ENCODE assay signal across 9 cellular contexts in genomic region chr3:159852821-159853505, GRCh38. TPM values are rescaled to one million over a fixed set of nuclear protein-coding genes. Genes with fewer than 3 reads are reported as not detected.
DNase-seq lines count a peak whose midpoint lies in the region; ATAC-seq and TF ChIP-seq lines count a peak whose summit lies in the region.
"Had no signal": no experiment of that assay in that cellular context is flagged by ENCODE, and none has a peak within 500 bp of the region (broad histone marks: within the 10 kb centered on the region; RNA-seq: fewer than 3 reads in every experiment).

No MANE protein-coding gene starts in this region.

- no peak overlapping the region for H3K4me2 ChIP-seq in parathyroid adenoma (ENCODE audit: low read length)

- no peaks in the 10 kb centered on the region for H3K27me3 ChIP-seq in Peyer's patch
- no peaks in the 10 kb centered on the region for H3K27me3 ChIP-seq in parathyroid adenoma (ENCODE audit: control insufficient read depth, insufficient read depth, low read length)

- no peak overlapping the region for H3K9ac ChIP-seq in parathyroid adenoma

- no peak for TF ChIP-seq POLR2A in Peyer's patch (IDR thresholded peaks at IDR 0.05)

- ATAC-seq in GM18907 (IDR thresholded peaks at IDR 0.05; ENCODE audit: unreplicated experiment), result peak; percentile 48
- ATAC-seq: left colon had no signal

- no peaks in the 10 kb centered on the region for H3K79me2 ChIP-seq in parathyroid adenoma

- H3K4me1 ChIP-seq in Peyer's patch (peaks cover 0 to 14% (median 0%) of the 10 kb centered on the region in 4 donors), parathyroid adenoma (no peaks in the 10 kb centered on the region)

- H3K36me3 ChIP-seq in Peyer's patch, result no peaks in the 10 kb centered on the region
- no peaks in the 10 kb centered on the region for H3K36me3 ChIP-seq in parathyroid adenoma (ENCODE audit: control insufficient read depth, insufficient read depth, low read length)

- peak overlapping the region in 1 of 4 donors; percentile 15 for H3K4me3 ChIP-seq in Peyer's patch
- peak overlapping the region in 1 of 2 donors; percentile 19 for H3K4me3 ChIP-seq in foreskin fibroblast (ENCODE audit: low read depth in 1 of 2, low read length in 2 of 2)
- no peak overlapping the region for H3K4me3 ChIP-seq in parathyroid adenoma (ENCODE audit: low read depth, low read length)

- peak overlapping the region; percentile 21 for H2AFZ ChIP-seq in parathyroid adenoma

- H3K27ac ChIP-seq in Peyer's patch (peak overlapping the region; percentile 13 to 84 (median 56)), parathyroid adenoma (peak overlapping the region; percentile 31)

- TF ChIP-seq CTCF in Peyer's patch (IDR thresholded peaks at IDR 0.05), result no peak
- no peak for TF ChIP-seq CTCF in foreskin fibroblast (IDR thresholded peaks at IDR 0.05; ENCODE audit: low read depth, low read length)
- TF ChIP-seq CTCF in parathyroid adenoma (IDR thresholded peaks at IDR 0.05), result no peak

- DNase-seq in Peyer's patch, result no peak
- DNase-seq in foreskin fibroblast, result peak; percentile 46 to 60
- DNase-seq in stimulated activated naive CD4-positive, alpha-beta T cell (lab: John Stamatoyannopoulos, UW), result no peak
- no peak for DNase-seq in NCI-H2196 treated with DMSO at 0.1 percent for 48 hours (lab: John Stamatoyannopoulos, UW; ENCODE audit: unreplicated experiment)
- no peak for DNase-seq in DMS114 treated with DMSO at 0.1 percent for 48 hours (lab: John Stamatoyannopoulos, UW; ENCODE audit: unreplicated experiment)
- DNase-seq in activated T-cell treated with anti-CD3 and anti-CD28 coated beads for 4 hours, result no peak

- H3K9me3 ChIP-seq in Peyer's patch (no peaks in the 10 kb centered on the region), parathyroid adenoma (ENCODE audit: control insufficient read depth, low read length) (no peaks in the 10 kb centered on the region)

RNA-seq across cellular contexts. Expression of gene SCHIP1, which starts 13.3 kb away (rescaled TPM):
- total RNA-seq in Peyer's patch, result 1 to 10 TPM in 3 of 4 donors, under 1 TPM in 1; 0.76 to 6.6 (median 2.4) TPM

Comparison
In these comparisons a context has a peak if more than half of its experiments do, and no peak if none do; other contexts are left out.
1. DNase-seq: peak in foreskin fibroblast (2 of 2); none in Peyer's patch (0 of 3), stimulated activated naive CD4-positive, alpha-beta T cell (0 of 6), NCI-H2196 treated with DMSO at 0.1 percent for 48 hours (single experiment), DMS114 treated with DMSO at 0.1 percent for 48 hours (single experiment) and activated T-cell treated with anti-CD3 and anti-CD28 coated beads for 4 hours (single experiment).